Comparison of ENCODE assay signal across 8 cellular contexts in the genomic region with DNA sequence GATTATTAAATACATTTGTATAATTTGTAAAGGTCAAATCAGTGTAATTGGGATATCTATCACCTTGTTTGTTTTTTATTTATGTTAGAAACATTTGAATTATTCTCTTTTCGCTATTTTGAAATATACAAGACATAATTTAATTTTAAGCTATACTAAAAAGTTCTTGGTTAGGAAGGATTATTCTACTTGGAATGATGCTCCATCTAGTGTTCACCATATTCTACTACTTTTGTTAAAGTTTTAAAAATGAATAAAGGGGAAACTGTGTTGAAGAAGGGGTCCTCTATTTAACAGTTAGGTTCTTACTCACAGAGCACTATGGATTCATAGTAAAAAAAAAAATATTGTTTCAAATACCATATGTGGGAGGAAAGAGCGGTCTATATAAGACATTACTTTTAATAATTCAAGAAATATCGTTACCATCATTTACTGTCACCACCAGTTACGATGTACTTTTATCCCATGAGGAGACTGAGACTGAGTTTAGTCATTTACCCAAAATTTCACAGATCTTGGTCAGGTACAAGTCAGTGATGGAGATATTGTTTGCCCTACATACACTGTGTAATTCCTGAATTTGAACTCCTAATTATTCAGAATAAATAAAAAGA. TPM values are rescaled to one million over a fixed set of nuclear protein-coding genes. Genes with fewer than 3 reads are reported as not detected.
A peak's percentile ranks its signal among the peaks of the same experiment; 100 is the strongest.
DNase-seq lines count a peak whose midpoint lies in the region; TF ChIP-seq lines count a peak whose summit lies in the region.

No MANE protein-coding gene starts in this region.

- H3K36me3 Mint-ChIP-seq in endothelial cell (ENCODE audit: low read depth, unreplicated experiment): peaks cover 3% of the 10 kb centered on the region
- no peaks in the 10 kb centered on the region for H3K36me3 Mint-ChIP-seq in activated T-helper 2 cell treated with anti-CD3 and anti-CD28 coated beads, Interferon-gamma antibody, Interleukin-2, Interleukin-4, amounts not matched to agents 10 μg/mL and 5 μg/mL and 100 μg/mL, durations not matched to agents 14 hours and 24 hours and 36 hours (ENCODE audit: low read depth)

- no peak overlapping the region for H3K27ac Mint-ChIP-seq in endothelial cell (ENCODE audit: unreplicated experiment)
- no peak overlapping the region for H3K27ac Mint-ChIP-seq in activated T-helper 2 cell treated with anti-CD3 and anti-CD28 coated beads, Interferon-gamma antibody, Interleukin-2, Interleukin-4, amounts not matched to agents 10 μg/mL and 5 μg/mL and 100 μg/mL, durations not matched to agents 14 hours and 24 hours and 36 hours

- peaks cover 2% of the 10 kb centered on the region for H3K4me1 Mint-ChIP-seq in endothelial cell (ENCODE audit: unreplicated experiment)
- H3K4me1 Mint-ChIP-seq in activated T-helper 2 cell treated with anti-CD3 and anti-CD28 coated beads, Interferon-gamma antibody, Interleukin-2, Interleukin-4, amounts not matched to agents 10 μg/mL and 5 μg/mL and 100 μg/mL, durations not matched to agents 14 hours and 24 hours and 36 hours (ENCODE audit: low read depth): peaks cover 13% of the 10 kb centered on the region

- TF ChIP-seq CTCF in HFF-Myc (IDR thresholded peaks at IDR 0.05; ENCODE audit: low read depth, low read length, missing control alignments): peak; percentile 5
- no peak for TF ChIP-seq CTCF in endothelial cell (IDR thresholded peaks at IDR 0.05; ENCODE audit: unreplicated experiment)

- DNase-seq in AG08395 (ENCODE audit: low spot score) (peak; percentile 31), HFF-Myc (ENCODE audit: extremely low read depth, low read depth) (no peak), amniotic epithelial cell (ENCODE audit: low read depth) (peak; percentile 34), kidney glomerular epithelial cell (lab: John Stamatoyannopoulos, UW) (peak; percentile 33), NCI-H526 treated with DMSO at 0.1 percent for 48 hours (lab: John Stamatoyannopoulos, UW) (no peak), endothelial cell (ENCODE audit: low spot score) (no peak)
- no peak for DNase-seq in stimulated activated CD4-positive, alpha-beta T cell treated with anti-CD3 and anti-CD28 coated beads, Interleukin-1b, Interleukin-23, amount 100 ng/mL, for 48 hours
- no peak for DNase-seq in activated T-helper 2 cell treated with anti-CD3 and anti-CD28 coated beads, Interferon-gamma antibody, Interleukin-2, Interleukin-4, amounts not matched to agents 10 μg/mL and 5 μg/mL and 100 μg/mL, durations not matched to agents 14 hours and 24 hours and 36 hours (ENCODE audit: low spot score)

- H3K4me3 ChIP-seq in HFF-Myc (replicated peaks; ENCODE audit: low read depth, low read length): no peak overlapping the region

- no peak overlapping the region for H3K4me3 Mint-ChIP-seq in endothelial cell (ENCODE audit: unreplicated experiment)
- no peak overlapping the region for H3K4me3 Mint-ChIP-seq in activated T-helper 2 cell treated with anti-CD3 and anti-CD28 coated beads, Interferon-gamma antibody, Interleukin-2, Interleukin-4, amounts not matched to agents 10 μg/mL and 5 μg/mL and 100 μg/mL, durations not matched to agents 14 hours and 24 hours and 36 hours (ENCODE audit: low read depth)

- no peaks in the 10 kb centered on the region for H3K27me3 Mint-ChIP-seq in endothelial cell (ENCODE audit: unreplicated experiment)
- peaks cover 10% of the 10 kb centered on the region for H3K27me3 Mint-ChIP-seq in activated T-helper 2 cell treated with anti-CD3 and anti-CD28 coated beads, Interferon-gamma antibody, Interleukin-2, Interleukin-4, amounts not matched to agents 10 μg/mL and 5 μg/mL and 100 μg/mL, durations not matched to agents 14 hours and 24 hours and 36 hours (ENCODE audit: low read depth)

- intact Hi-C loops in activated T-helper 2 cell treated with anti-CD3 and anti-CD28 coated beads, Interferon-gamma antibody, Interleukin-2, Interleukin-4, amounts not matched to agents 10 μg/mL and 5 μg/mL and 100 μg/mL, durations not matched to agents 14 hours and 24 hours and 36 hours (cut with micrococcal nuclease): loop anchor here (2.0 kb wide), 1 partner anchor 56 kb away; no protein-coding TSS in a partner anchor

- no peaks in the 10 kb centered on the region for H3K9me3 Mint-ChIP-seq in endothelial cell (ENCODE audit: unreplicated experiment)
- no peaks in the 10 kb centered on the region for H3K9me3 Mint-ChIP-seq in activated T-helper 2 cell treated with anti-CD3 and anti-CD28 coated beads, Interferon-gamma antibody, Interleukin-2, Interleukin-4, amounts not matched to agents 10 μg/mL and 5 μg/mL and 100 μg/mL, durations not matched to agents 14 hours and 24 hours and 36 hours

RNA-seq across cellular contexts. Expression of a gene that starts 6.3 kb away (rescaled TPM):
- 16.1 TPM for total RNA-seq in endothelial cell (ENCODE audit: unreplicated experiment)
- total RNA-seq in activated T-helper 2 cell treated with anti-CD3 and anti-CD28 coated beads, Interferon-gamma antibody, Interleukin-2, Interleukin-4, amounts not matched to agents 10 μg/mL and 5 μg/mL and 100 μg/mL, durations not matched to agents 14 hours and 24 hours and 36 hours: 18.9 and 21.0 TPM in 2 replicates

Comparison
In these comparisons a context has a peak if more than half of its experiments do, and no peak if none do; other contexts are left out.
1. DNase-seq: peak in AG08395 (single experiment), amniotic epithelial cell (single experiment) and kidney glomerular epithelial cell (single experiment); none in HFF-Myc (single experiment), NCI-H526 treated with DMSO at 0.1 percent for 48 hours (single experiment), stimulated activated CD4-positive, alpha-beta T cell treated with anti-CD3 and anti-CD28 coated beads, Interleukin-1b, Interleukin-23, amount 100 ng/mL, for 48 hours (single experiment), endothelial cell (single experiment) and activated T-helper 2 cell treated with anti-CD3 and anti-CD28 coated beads, Interferon-gamma antibody, Interleukin-2, Interleukin-4, amounts not matched to agents 10 μg/mL and 5 μg/mL and 100 μg/mL, durations not matched to agents 14 hours and 24 hours and 36 hours (single experiment).